Comparison of ENCODE assay signal across 10 cellular contexts in genomic region chr7:50502001-50502684, GRCh38. TPM values are rescaled to one million over a fixed set of nuclear protein-coding genes. Genes with fewer than 3 reads are reported as not detected.
DNase-seq lines count a peak whose midpoint lies in the region; ATAC-seq and TF ChIP-seq lines count a peak whose summit lies in the region.
"Had no signal": no experiment of that assay in that cellular context is flagged by ENCODE, and none has a peak within 500 bp of the region (broad histone marks: within the 10 kb centered on the region; RNA-seq: fewer than 3 reads in every experiment).

No MANE protein-coding gene starts in this region.

- H3K9me3 ChIP-seq in heart left ventricle, result no peaks in the 10 kb centered on the region

- in situ Hi-C loops in Caki2 (cut with HindIII; ENCODE audit: low pct_unique_long_range_greater_than_20kb, low sequenced_read_pairs), result no loop called here

- H3K27me3 ChIP-seq in heart left ventricle, result no peaks in the 10 kb centered on the region

- TF ChIP-seq CTCF in heart left ventricle (IDR thresholded peaks at IDR 0.05) (no peak), retinal pigment epithelial cell (conservative IDR thresholded peaks at IDR 0.05; ENCODE audit: low read depth, low read length) (no peak)

- intact Hi-C loops in heart left ventricle (cut with DNase I), result no loop called here

- H3K4me1 ChIP-seq in heart left ventricle, result peaks cover 0 to 22% (median 13%) of the 10 kb centered on the region in 12 donors

- DNase-seq in Caki2 (ENCODE audit: low read depth) (peak; percentile 63), T1000 (lab: John Stamatoyannopoulos, UW) (peak; percentile 52), heart left ventricle (peak; percentile 52 to 85 (median 80)), retinal pigment epithelial cell (ENCODE audit: low read depth) (peak; percentile 74), NCI-H146 (lab: John Stamatoyannopoulos, UW) (no peak), T-helper 1 cell (no peak)
- DNase-seq: NCI-H1105 treated with DMSO at 0.1 percent for 48 hours had no signal

- no peak for TF ChIP-seq POLR2A in heart left ventricle (IDR thresholded peaks at IDR 0.05)

- H3K4me3 ChIP-seq in heart left ventricle (no peak overlapping the region), retinal pigment epithelial cell (ENCODE audit: low read length) (no peak overlapping the region)

- no peaks in the 10 kb centered on the region for H3K36me3 ChIP-seq in heart left ventricle

- ATAC-seq in heart left ventricle (peak; percentile 93 to 96 (median 96)), GM21381 (IDR thresholded peaks at IDR 0.05; ENCODE audit: unreplicated experiment) (no peak), HG03196 (IDR thresholded peaks at IDR 0.05; ENCODE audit: unreplicated experiment) (no peak)
- ATAC-seq: HCT116 had no signal

- H3K27ac ChIP-seq in heart left ventricle, result peak overlapping the region in 8 of 12 donors; percentile 15 to 77 (median 48)

- 48 to 62% (median 53%) methylated on average over 8 of the region's 8 CpGs for WGBS in heart left ventricle, 4 donors

RNA-seq across cellular contexts. Expression of gene FIGNL1, which starts 52.0 kb away (rescaled TPM):
- 20.1 and 23.6 TPM in 2 replicates for total RNA-seq in Caki2 (2014; rRNA removed; shearing (Covaris generic); ENCODE audit: low replicate concordance)
- 1 to 10 TPM; 2.9 to 5.8 (median 5.1) TPM for total RNA-seq in heart left ventricle
- 1 to 10 TPM; 1.9 to 3.8 TPM for polyA plus RNA-seq in heart left ventricle

Comparison
In these comparisons a context has a peak if more than half of its experiments do, and no peak if none do; other contexts are left out.
1. DNase-seq: peak in Caki2 (single experiment), T1000 (single experiment), heart left ventricle (5 of 5) and retinal pigment epithelial cell (single experiment); none in NCI-H146 (single experiment) and T-helper 1 cell (0 of 5).
2. ATAC-seq: peak in heart left ventricle (4 of 4); none in GM21381 (single experiment) and HG03196 (single experiment).